Comparison of ENCODE assay signal across 8 cellular contexts in genomic region chr22:30289126-30289979, GRCh38. TPM values are rescaled to one million over a fixed set of nuclear protein-coding genes. Genes with fewer than 3 reads are reported as not detected.
DNase-seq lines count a peak whose midpoint lies in the region; ATAC-seq, FAIRE-seq and TF ChIP-seq lines count a peak whose summit lies in the region.

CASTOR1 (minus strand) TSS chr22:30289505; CDS start chr22:30289497, 8 bp downstream.

- peak within 1 kb of the TSS; percentile 96 for H3K4me2 ChIP-seq in HepG2 (ENCODE audit: low read depth, low read length)

- TF ChIP-seq CTCF in BJ (IDR thresholded peaks at IDR 0.05; ENCODE audit: insufficient read depth, low read depth, low read length) (no peak), HepG2 (CRISPR knock-in tag; IDR thresholded peaks at IDR 0.05) (no peak)

- no peaks in the 10 kb centered on the region for H3K79me2 ChIP-seq in HepG2 (ENCODE audit: insufficient read depth, low read length)

- H3K36me3 Mint-ChIP-seq in dendritic cell treated with granulocyte-macrophage colony-stimulating factor and Interleukin-4, amounts not matched to agents 40 ng/mL and 50 ng/mL, for 4 days (ENCODE audit: low read depth), result peaks cover 52% of the 10 kb centered on the region

- H3K4me3 Mint-ChIP-seq in dendritic cell treated with granulocyte-macrophage colony-stimulating factor and Interleukin-4, amounts not matched to agents 40 ng/mL and 50 ng/mL, for 4 days, result peak within 1 kb of the TSS; percentile 79

- peak; percentile 5; the same call in 1 of the 2 replicates for TF ChIP-seq RAD21 in HepG2 (CRISPR knock-in tag; IDR thresholded peaks at IDR 0.05)

- H4K20me1 ChIP-seq in HepG2 (ENCODE audit: insufficient read depth, low read length), result no peaks in the 10 kb centered on the region

- H3K27me3 ChIP-seq in BJ (ENCODE audit: control insufficient read depth, insufficient read depth, low read length), result no peaks in the 10 kb centered on the region
- no peaks in the 10 kb centered on the region; a peak in 1 of 5 replicates for H3K27me3 ChIP-seq in HepG2 (ENCODE audit: control insufficient read depth in 1 of 2, insufficient read depth in 2 of 2, low read length in 2 of 2)

- intact Hi-C loops in dendritic cell treated with granulocyte-macrophage colony-stimulating factor and Interleukin-4, amounts not matched to agents 40 ng/mL and 50 ng/mL, for 4 days (cut with micrococcal nuclease), result loop anchor here (1.0 to 10.0 kb wide), 5 partner anchors 13 to 175 kb away; partner anchors contain the start of genes SF3A1 and TBC1D10A
- intact Hi-C loops in HepG2 (cut with micrococcal nuclease; ENCODE audit: unreplicated experiment), result loop anchor here (2.0 kb wide), 1 partner anchor 37 kb away; the partner anchor contains the start of gene TBC1D10A

- H3K27ac ChIP-seq in HepG2 (ENCODE audit: extremely low read length, insufficient read depth, low read length), result no peak within 1 kb of the TSS

- peaks cover 2% of the 10 kb centered on the region for H3K27me3 Mint-ChIP-seq in dendritic cell treated with granulocyte-macrophage colony-stimulating factor and Interleukin-4, amounts not matched to agents 40 ng/mL and 50 ng/mL, for 4 days

- H3K9ac ChIP-seq in HepG2 (ENCODE audit: insufficient read depth, low read depth, low read length), result peak within 1 kb of the TSS; percentile 55

- CTCF ChIA-PET in BJ (lab: Yijun Ruan, JAX) (interaction anchor here (1.3 to 10.6 kb wide), 13 partner anchors 9 to 181 kb away, joined by 3 to 204 read pairs (median 7); partner anchors contain the start of genes CCDC157, MTFP1, RNF215 and SEC14L2), HepG2 (lab: Yijun Ruan, JAX; ENCODE audit: low intra/inter-chr PET ratio, low total read pairs) (interaction anchor here (2.5 kb wide), 1 partner anchor 98 kb away, joined by 26 read pairs; the partner anchor contains the start of gene RNF215)

- BruUV-seq in HepG2 (replicated peaks; lab: Mats Ljungman, UMichigan), result TSS peak; percentile 45

- DNase-seq in BJ (ENCODE audit: low read depth), result peak; percentile 91
- peak; percentile 99 for DNase-seq in NCI-H69 (lab: John Stamatoyannopoulos, UW)
- DNase-seq in activated CD4-positive, alpha-beta T cell treated with anti-CD3 and anti-CD28 coated beads, Interleukin-2, amount 50 U/mL, for 24 hours (ENCODE audit: low read depth in 1 of 2, low spot score in 1 of 2), result peak; percentile 80 to 88
- peak; percentile 94 for DNase-seq in HepG2 (ENCODE audit: low spot score)
- DNase-seq in stimulated activated CD4-positive, alpha-beta T cell treated with anti-CD3 and anti-CD28 coated beads, Interleukin-2, amount 100 ng/mL, for 48 hours, result peak; percentile 87 to 91

- in situ Hi-C loops in HepG2 (cut with HindIII; ENCODE audit: extremely low pct_ligation_motif_present, low pct_unique_long_range_greater_than_20kb), result loop anchor here (5.0 kb wide), 1 partner anchor 98 kb away; the partner anchor contains the start of gene RNF215

- TF ChIP-seq EP300 in HepG2 (IDR thresholded peaks at IDR 0.05; ENCODE audit: low read depth in 2 of 2, low read length in 2 of 2), result no peak
- TF ChIP-seq EP300 in HepG2 (CRISPR knock-in tag; IDR thresholded peaks at IDR 0.05; ENCODE audit: borderline replicate concordance), result no peak

- no peaks in the 10 kb centered on the region for H3K9me3 ChIP-seq in HepG2 (ENCODE audit: low read length)

- no peak within 1 kb of the TSS for H2AFZ ChIP-seq in HepG2 (ENCODE audit: low read length)

- TF ChIP-seq POLR2A in HepG2 (IDR thresholded peaks at IDR 0.05; ENCODE audit: insufficient read depth in 1 of 2, low read depth in 2 of 2, low read length in 2 of 2), result peak in 1 of 2 experiments; percentile 62; a peak in 1 of 4 replicates

- H3K4me1 ChIP-seq in HepG2 (ENCODE audit: insufficient read depth, low read length), result peaks cover 29% of the 10 kb centered on the region

- peaks cover 70% of the 10 kb centered on the region for H3K4me1 Mint-ChIP-seq in dendritic cell treated with granulocyte-macrophage colony-stimulating factor and Interleukin-4, amounts not matched to agents 40 ng/mL and 50 ng/mL, for 4 days (ENCODE audit: low read depth)

- H3K4me3 ChIP-seq in BJ (ENCODE audit: low read depth, low read length), result peak within 1 kb of the TSS; percentile 71
- peak within 1 kb of the TSS; percentile 68 to 80 (median 72) for H3K4me3 ChIP-seq in HepG2 (replicated peaks in 1 of 3; ENCODE audit: insufficient read depth in 1 of 3, low read depth in 2 of 3, low read length in 3 of 3)

- H3K9me3 Mint-ChIP-seq in dendritic cell treated with granulocyte-macrophage colony-stimulating factor and Interleukin-4, amounts not matched to agents 40 ng/mL and 50 ng/mL, for 4 days, result no peaks in the 10 kb centered on the region

- 2% methylated on average over 24 of the region's 85 CpGs for WGBS in HepG2 (ENCODE audit: low lambda C conversion rate)

- H3K27ac Mint-ChIP-seq in dendritic cell treated with granulocyte-macrophage colony-stimulating factor and Interleukin-4, amounts not matched to agents 40 ng/mL and 50 ng/mL, for 4 days, result peak within 1 kb of the TSS; percentile 90

- POLR2A ChIA-PET in BJ (lab: Charles Lee) (interaction anchor here (0.6 kb wide), 1 partner anchor 156 kb away, joined by 5 read pairs; no protein-coding TSS in a partner anchor), HepG2 (lab: Yijun Ruan, JAX) (interaction anchor here (0.5 to 4.0 kb wide), 8 partner anchors 38 to 318 kb away, joined by 3 to 28 read pairs (median 4); partner anchors contain the start of genes CCDC157, RNF215, SF3A1 and TBC1D10A)

- peaks cover 26% of the 10 kb centered on the region for H3K36me3 ChIP-seq in BJ (ENCODE audit: control insufficient read depth, insufficient read depth, low read length)
- peaks cover 6 to 8% of the 10 kb centered on the region in 2 experiments; a peak in 2 of 5 replicates for H3K36me3 ChIP-seq in HepG2 (replicated peaks in 1 of 2; ENCODE audit: control insufficient read depth in 1 of 2, insufficient read depth in 2 of 2, low read length in 2 of 2)

- peak; percentile 63 for FAIRE-seq in HepG2 (lab: Jason Lieb, UNC)

- ATAC-seq in GM19324 (IDR thresholded peaks at IDR 0.05; ENCODE audit: low FRiP score, unreplicated experiment) (peak; percentile 64), HG03460 (IDR thresholded peaks at IDR 0.05; ENCODE audit: unreplicated experiment) (peak; percentile 55), HepG2 (peak; percentile 78)

TF ChIP-seq in HepG2, 621 proteins besides CTCF, POLR2A, EP300 and RAD21 (continues in another document):
- TF ChIP-seq NR2F1 (CRISPR knock-in tag; IDR thresholded peaks at IDR 0.05), result no peak
- no peak for TF ChIP-seq PPARG (CRISPR knock-in tag; conservative IDR thresholded peaks at IDR 0.05)
- TF ChIP-seq ZFP36L2 (CRISPR knock-in tag; IDR thresholded peaks at IDR 0.05), result no peak
- TF ChIP-seq, protein P1, sequence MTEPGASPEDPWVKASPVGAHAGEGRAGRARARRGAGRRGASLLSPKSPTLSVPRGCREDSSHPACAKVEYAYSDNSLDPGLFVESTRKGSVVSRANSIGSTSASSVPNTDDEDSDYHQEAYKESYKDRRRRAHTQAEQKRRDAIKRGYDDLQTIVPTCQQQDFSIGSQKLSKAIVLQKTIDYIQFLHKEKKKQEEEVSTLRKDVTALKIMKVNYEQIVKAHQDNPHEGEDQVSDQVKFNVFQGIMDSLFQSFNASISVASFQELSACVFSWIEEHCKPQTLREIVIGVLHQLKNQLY (CRISPR knock-in tag; IDR thresholded peaks at IDR 0.05), result no peak
- TF ChIP-seq NFATC3 (CRISPR knock-in tag; IDR thresholded peaks at IDR 0.05), result no peak
- 0 out of 2 replicates have a peak, but pooled peaks have one; percentile 16 for TF ChIP-seq CREB1 (IDR thresholded peaks at IDR 0.05)
- no peak for TF ChIP-seq CREB1 (CRISPR knock-in tag; IDR thresholded peaks at IDR 0.05)

RNA-seq across cellular contexts. Expression of gene CASTOR1, which starts in this region (rescaled TPM):
- 7.7 and 16.4 TPM in 2 replicates for polyA plus RNA-seq in BJ (2011; rRNA removed)
- polyA minus RNA-seq in BJ (2011; rRNA and poly(A)+ RNA removed), result 2.7 and 3.1 TPM in 2 replicates
- 1.1 and 2.6 TPM in 2 replicates for total RNA-seq in HepG2 (2016; rRNA removed; fragmentation: Illumina TruSeq; extraction: Trizol)
- total RNA-seq in HepG2 (2016; cell fraction: cytosol; rRNA removed; fragmentation: Illumina TruSeq; extraction: Trizol; ENCODE audit: low read depth), result 0.81 and 0.88 TPM in 2 replicates
- total RNA-seq in HepG2 (2016; cell fraction: insoluble cytoplasmic fraction; rRNA removed; fragmentation: Illumina TruSeq; extraction: Trizol), result 0.70 and 1.2 TPM in 2 replicates
- total RNA-seq in HepG2 (2016; cell fraction: membrane; rRNA removed; fragmentation: Illumina TruSeq; extraction: Trizol), result 2.4 and 2.9 TPM in 2 replicates
- 1.6 and 2.3 TPM in 2 replicates for total RNA-seq in HepG2 (2016; cell fraction: nucleus; rRNA removed; fragmentation: Illumina TruSeq; extraction: Trizol)
- 4.4 and 6.2 TPM in 2 replicates for polyA plus RNA-seq in HepG2 (2011; rRNA removed)
- 2.6 and 3.9 TPM in 2 replicates for polyA plus RNA-seq in HepG2 (2011; cell fraction: cytosol; rRNA removed)
- polyA plus RNA-seq in HepG2 (2011; cell fraction: nucleus; rRNA removed), result 14.3 and 18.8 TPM in 2 replicates
- polyA plus RNA-seq in HepG2 (2012), result 2.3 and 2.7 TPM in 2 replicates
- polyA plus RNA-seq in HepG2 (2016; cell fraction: cytosol; fragmentation: Illumina TruSeq; extraction: Trizol; ENCODE audit: low read depth), result 0.41 and 0.72 TPM in 2 replicates
- polyA plus RNA-seq in HepG2 (2016; cell fraction: insoluble cytoplasmic fraction; fragmentation: Illumina TruSeq; extraction: Trizol; ENCODE audit: low read depth), result 0.73 and 1.3 TPM in 2 replicates
- polyA plus RNA-seq in HepG2 (2016; cell fraction: membrane; fragmentation: Illumina TruSeq; extraction: Trizol; ENCODE audit: low read depth), result 0.99 and 1.3 TPM in 2 replicates
- polyA plus RNA-seq in HepG2 (2016; cell fraction: nucleus; fragmentation: Illumina TruSeq; extraction: Trizol; ENCODE audit: insufficient read depth, low read depth), result 2.4 TPM in 1 of 2 replicates, not detected in the other
- polyA minus RNA-seq in HepG2 (2011; rRNA and poly(A)+ RNA removed; ENCODE audit: low replicate concordance), result 1.4 and 5.7 TPM in 2 replicates
- 0.97 and 1.6 TPM in 2 replicates for polyA minus RNA-seq in HepG2 (2011; cell fraction: cytosol; rRNA and poly(A)+ RNA removed)
- 2.3 and 2.9 TPM in 2 replicates for polyA minus RNA-seq in HepG2 (2011; cell fraction: nucleus; rRNA and poly(A)+ RNA removed)
